Comparison of ENCODE assay signal across 22 cellular contexts in the genomic region with DNA sequence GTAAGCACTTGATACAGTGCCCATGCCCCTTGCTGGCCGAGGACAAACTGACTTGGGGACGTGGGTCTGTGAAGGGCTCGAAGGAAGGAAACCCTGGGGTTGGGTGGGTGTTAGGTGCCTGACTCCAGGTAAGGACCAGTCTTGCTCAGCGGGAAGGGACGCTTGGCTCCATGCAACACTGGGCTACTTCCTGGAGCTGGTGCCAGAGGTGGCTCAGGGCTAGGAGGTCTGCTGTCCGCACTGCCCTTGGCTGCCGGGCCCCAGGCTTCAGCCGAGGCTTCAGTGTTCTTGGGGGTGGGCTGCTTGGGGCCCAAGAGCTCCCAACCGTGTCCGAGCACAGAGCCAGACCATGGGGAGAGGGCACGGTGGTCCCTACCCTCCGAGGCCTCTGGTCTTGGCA. TPM values are rescaled to one million over a fixed set of nuclear protein-coding genes. Genes with fewer than 3 reads are reported as not detected.
DNase-seq lines count a peak whose midpoint lies in the region; ATAC-seq and TF ChIP-seq lines count a peak whose summit lies in the region.
"Had no signal": no experiment of that assay in that cellular context is flagged by ENCODE, and none has a peak within 500 bp of the region (broad histone marks: within the 10 kb centered on the region; RNA-seq: fewer than 3 reads in every experiment).

No MANE protein-coding gene starts in this region.

- TF ChIP-seq CTCF in GM23338 (conservative IDR thresholded peaks at IDR 0.05; ENCODE audit: low read depth in 2 of 2) (no peak), RWPE2 (IDR thresholded peaks at IDR 0.05; ENCODE audit: poor library complexity, severe bottlenecking) (no peak), mesothelial cell of epicardium (IDR thresholded peaks at IDR 0.05; ENCODE audit: unreplicated experiment) (no peak)

- no peak overlapping the region for H3K14ac ChIP-seq in neuronal stem cell (ENCODE audit: low read length)

- peaks cover 8% of the 10 kb centered on the region for H3K4me1 ChIP-seq in GM23338 (ENCODE audit: insufficient read depth)
- H3K4me1 ChIP-seq in RWPE2 (ENCODE audit: insufficient read depth, poor library complexity, severe bottlenecking) = no peaks in the 10 kb centered on the region
- H3K4me1 ChIP-seq in neuronal stem cell (ENCODE audit: control insufficient read depth in 2 of 2, insufficient read depth in 1 of 2, low read depth in 1 of 2, low read length in 2 of 2) = peaks cover under 1 to 6% of the 10 kb centered on the region in 2 donors

- H3K4me2 ChIP-seq in GM23338 = no peak overlapping the region
- H3K4me2 ChIP-seq in neuronal stem cell (ENCODE audit: insufficient read depth, low read length, poor library complexity, severe bottlenecking) = no peak overlapping the region
- H3K4me2 ChIP-seq: BLaER1 had no signal

- peaks cover 32% of the 10 kb centered on the region for H3K27me3 Mint-ChIP-seq in GM23338 (ENCODE audit: insufficient read depth, low read depth, poor library complexity)
- peaks cover 11% of the 10 kb centered on the region for H3K27me3 Mint-ChIP-seq in mesothelial cell of epicardium (ENCODE audit: low read depth)
- peaks cover 20% of the 10 kb centered on the region for H3K27me3 Mint-ChIP-seq in activated CD4-positive, alpha-beta T cell treated with anti-CD3 and anti-CD28 coated beads, Interleukin-2, amount 10 ng/mL, durations not matched to agents 7 days and 5 days

- H3K36me3 ChIP-seq in GM23338 (ENCODE audit: insufficient read depth) (no peaks in the 10 kb centered on the region), RWPE2 (ENCODE audit: low read depth) (no peaks in the 10 kb centered on the region), neuronal stem cell (replicated peaks in 1 of 2; ENCODE audit: control insufficient read depth in 2 of 2, insufficient read depth in 2 of 2, low read length in 2 of 2) (no peaks in the 10 kb centered on the region)
- H3K36me3 ChIP-seq: BLaER1 had no signal

- H3K9me2 ChIP-seq in GM23338 (ENCODE audit: insufficient read depth) = no peaks in the 10 kb centered on the region

- CTCF ChIA-PET in activated CD4-positive, alpha-beta T cell treated with anti-CD3 and anti-CD28 coated beads, Interleukin-2, amount 10 ng/mL, durations not matched to agents 7 days and 5 days (lab: Charles Lee) = interaction anchor here (0.6 kb wide), 1 partner anchor 16 kb away, joined by 3 read pairs; no protein-coding TSS in a partner anchor

- ATAC-seq in GM23338 (no peak), RWPE2 (ENCODE audit: low read depth) (no peak), HG03175 (IDR thresholded peaks at IDR 0.05; ENCODE audit: unreplicated experiment) (no peak), HG03039 (IDR thresholded peaks at IDR 0.05; ENCODE audit: unreplicated experiment) (no peak)

- H3K9me3 ChIP-seq in RWPE2 (ENCODE audit: severe bottlenecking) = no peaks in the 10 kb centered on the region
- no peaks in the 10 kb centered on the region for H3K9me3 ChIP-seq in neuronal stem cell (replicated peaks in 1 of 2; ENCODE audit: control insufficient read depth in 2 of 2, insufficient read depth in 1 of 2, low read depth in 1 of 2, low read length in 2 of 2)
- H3K9me3 ChIP-seq: BLaER1 had no signal

- no peaks in the 10 kb centered on the region for H3K79me1 ChIP-seq in neuronal stem cell (ENCODE audit: low read depth, low read length)

- H3K27ac Mint-ChIP-seq in GM23338 (no peak overlapping the region), mesothelial cell of epicardium (peak overlapping the region; percentile 74)
- no peak overlapping the region for H3K27ac Mint-ChIP-seq in activated CD4-positive, alpha-beta T cell treated with anti-CD3 and anti-CD28 coated beads, Interleukin-2, amount 10 ng/mL, durations not matched to agents 7 days and 5 days
- H3K27ac Mint-ChIP-seq: CD4-positive, alpha-beta memory T cell; H9; IgD-negative memory B cell had no signal

- H3K4me3 ChIP-seq in GM23338 (no peak overlapping the region), RWPE2 (ENCODE audit: severe bottlenecking) (no peak overlapping the region), neuronal stem cell (ENCODE audit: low read length in 2 of 2) (peak overlapping the region in 1 of 2 donors; percentile 14)
- H3K4me3 ChIP-seq: BLaER1 had no signal

- H2AK5ac ChIP-seq in neuronal stem cell (ENCODE audit: low read depth, low read length) = peak overlapping the region; percentile 83

- POLR2A ChIA-PET in activated CD4-positive, alpha-beta T cell treated with anti-CD3 and anti-CD28 coated beads, Interleukin-2, amount 10 ng/mL, durations not matched to agents 7 days and 5 days (lab: Charles Lee) = no interaction called here

- peak overlapping the region; percentile 93 for H2BK12ac ChIP-seq in neuronal stem cell (ENCODE audit: low read length)

- H2BK120ac ChIP-seq in neuronal stem cell (ENCODE audit: low read depth, low read length) = peak overlapping the region; percentile 69

- H3K18ac ChIP-seq in neuronal stem cell (ENCODE audit: low read length) = peak overlapping the region; percentile 74

- no peak overlapping the region for H4K8ac ChIP-seq in neuronal stem cell (ENCODE audit: low read depth, low read length)

- H3K9me3 Mint-ChIP-seq in GM23338 = no peaks in the 10 kb centered on the region
- no peaks in the 10 kb centered on the region for H3K9me3 Mint-ChIP-seq in mesothelial cell of epicardium
- H3K9me3 Mint-ChIP-seq in activated CD4-positive, alpha-beta T cell treated with anti-CD3 and anti-CD28 coated beads, Interleukin-2, amount 10 ng/mL, durations not matched to agents 7 days and 5 days = no peaks in the 10 kb centered on the region
- H3K9me3 Mint-ChIP-seq: CD4-positive, alpha-beta memory T cell; H9; IgD-negative memory B cell had no signal

- no peaks in the 10 kb centered on the region for H3K79me2 ChIP-seq in GM23338 (replicated peaks; ENCODE audit: insufficient read depth)

- H3F3A ChIP-seq in GM23338 (replicated peaks; ENCODE audit: low read depth) = 0 out of 2 replicates have a peak, but pooled peaks cover 10% of the 10 kb centered on the region

- H3K4me1 Mint-ChIP-seq in GM23338 = peaks cover 8% of the 10 kb centered on the region
- peaks cover 36% of the 10 kb centered on the region for H3K4me1 Mint-ChIP-seq in mesothelial cell of epicardium
- no peaks in the 10 kb centered on the region for H3K4me1 Mint-ChIP-seq in activated CD4-positive, alpha-beta T cell treated with anti-CD3 and anti-CD28 coated beads, Interleukin-2, amount 10 ng/mL, durations not matched to agents 7 days and 5 days
- H3K4me1 Mint-ChIP-seq: CD14-positive monocyte; CD4-positive, alpha-beta memory T cell; IgD-negative memory B cell had no signal

- H2BK15ac ChIP-seq in neuronal stem cell (ENCODE audit: low read length) = no peak overlapping the region

- H3K36me3 Mint-ChIP-seq in GM23338 (ENCODE audit: low read depth) = no peaks in the 10 kb centered on the region
- H3K36me3 Mint-ChIP-seq in mesothelial cell of epicardium = no peaks in the 10 kb centered on the region
- H3K36me3 Mint-ChIP-seq in activated CD4-positive, alpha-beta T cell treated with anti-CD3 and anti-CD28 coated beads, Interleukin-2, amount 10 ng/mL, durations not matched to agents 7 days and 5 days (ENCODE audit: low read depth) = no peaks in the 10 kb centered on the region
- H3K36me3 Mint-ChIP-seq: CD14-positive monocyte; CD4-positive, alpha-beta memory T cell; IgD-negative memory B cell had no signal

- peak overlapping the region; percentile 20 for H2BK5ac ChIP-seq in neuronal stem cell (ENCODE audit: low read length)

- H2AFZ ChIP-seq in GM23338 (peak overlapping the region; percentile 38; the same call in 1 of the 2 replicates), neuronal stem cell (ENCODE audit: low read length) (no peak overlapping the region)

- H3K4me3 Mint-ChIP-seq in GM23338 = no peak overlapping the region
- H3K4me3 Mint-ChIP-seq in mesothelial cell of epicardium = peak overlapping the region; percentile 42
- H3K4me3 Mint-ChIP-seq in activated CD4-positive, alpha-beta T cell treated with anti-CD3 and anti-CD28 coated beads, Interleukin-2, amount 10 ng/mL, durations not matched to agents 7 days and 5 days = no peak overlapping the region
- H3K4me3 Mint-ChIP-seq: CD4-positive, alpha-beta memory T cell; H9; IgD-negative memory B cell had no signal

- WGBS in neuronal stem cell (ENCODE audit: extremely low coverage in 2 of 2, insufficient read length in 2 of 2, insufficient replicate concordance in 1 of 2), 2 donors = no CpG with 5 or more reads among the region's 12 CpGs

- H3K27me3 ChIP-seq in GM23338 (ENCODE audit: insufficient read depth) (peaks cover 24% of the 10 kb centered on the region), RWPE2 (ENCODE audit: insufficient read depth, poor library complexity, severe bottlenecking) (peaks cover 87% of the 10 kb centered on the region), neuronal stem cell (ENCODE audit: control insufficient read depth in 3 of 3, insufficient read depth in 3 of 3, low read depth in 1 of 3, low read length in 3 of 3) (peaks cover 10 to 94% (median 36%) of the 10 kb centered on the region in 3 experiments)

- DNase-seq in GM23338 (ENCODE audit: low spot score) (no peak), RWPE2 (ENCODE audit: low spot score) (peak; percentile 78), mesothelial cell of epicardium (ENCODE audit: low spot score in 2 of 2, unreplicated experiment in 2 of 2) (no peak), neuronal stem cell (ENCODE audit: low spot score) (no peak), glomerular visceral epithelial cell (ENCODE audit: extremely low spot score) (no peak)
- DNase-seq in activated CD4-positive, alpha-beta T cell treated with anti-CD3 and anti-CD28 coated beads, Interleukin-2, amount 10 ng/mL, durations not matched to agents 7 days and 5 days = no peak
- DNase-seq: 8988T; CD4-positive, alpha-beta memory T cell; DMS153; DMS79 treated with DMSO at 0.1 percent for 48 hours; GF-D8; GOT3; H9 had no signal

- no peaks in the 10 kb centered on the region for H4K20me1 ChIP-seq in GM23338 (replicated peaks; ENCODE audit: insufficient read depth)

- H3K9ac ChIP-seq in neuronal stem cell (ENCODE audit: low read depth, low read length, poor library complexity) = peak overlapping the region; percentile 18
- H3K9ac ChIP-seq: BLaER1 had no signal

- H4K91ac ChIP-seq in neuronal stem cell (ENCODE audit: low read depth, low read length, poor library complexity) = no peak overlapping the region

- H3K27ac ChIP-seq in GM23338 (ENCODE audit: low read depth) = no peak overlapping the region
- H3K27ac ChIP-seq in RWPE2 (ENCODE audit: poor library complexity, severe bottlenecking) = no peak overlapping the region
- no peak overlapping the region for H3K27ac ChIP-seq in neuronal stem cell (replicated peaks; ENCODE audit: low read length)
- H3K27ac ChIP-seq: BLaER1, HL-60 had no signal

- peak overlapping the region; percentile 65 for H3K23ac ChIP-seq in neuronal stem cell (ENCODE audit: low read depth, low read length, poor library complexity)

- peak overlapping the region; percentile 94 for H3K4ac ChIP-seq in neuronal stem cell (ENCODE audit: low read length)

RNA-seq across cellular contexts. Expression of a gene that starts 5.3 kb away (rescaled TPM):
- total RNA-seq in GM23338 (2014; rRNA removed; shearing (Covaris generic)) = 0.73 and 1.2 TPM in 2 replicates
- 0.31 and 0.60 TPM in 2 replicates for polyA plus RNA-seq in GM23338 (2016; fragmentation: Nextera tagmentation; extraction: Ambion mirVana)
- total RNA-seq in mesothelial cell of epicardium = 26.0 to 30.0 TPM (median 27.5 TPM) in 3 replicates
- polyA plus RNA-seq in neuronal stem cell (2013, experiment 1 of 2) = 0.08 TPM
- 0.11 TPM for polyA plus RNA-seq in neuronal stem cell (2013, experiment 2 of 2)
- total RNA-seq in activated CD4-positive, alpha-beta T cell treated with anti-CD3 and anti-CD28 coated beads, Interleukin-2, amount 10 ng/mL, durations not matched to agents 7 days and 5 days = not detected
- total RNA-seq: A673; CD4-positive, alpha-beta memory T cell; HT1080 had no signal
- polyA plus RNA-seq: AG04450; CD14-positive monocyte; CD4-positive, alpha-beta memory T cell; IgD-negative memory B cell had no signal

RNA-seq across cellular contexts. Expression of a gene that starts 43.1 kb away (rescaled TPM):
- total RNA-seq in GM23338 (2014; rRNA removed; shearing (Covaris generic)) = 0.66 and 1.1 TPM in 2 replicates
- polyA plus RNA-seq in GM23338 (2016; fragmentation: Nextera tagmentation; extraction: Ambion mirVana) = 0.10 and 0.64 TPM in 2 replicates
- 12.3 to 13.5 TPM (median 12.6 TPM) in 3 replicates for total RNA-seq in mesothelial cell of epicardium
- not detected for polyA plus RNA-seq in neuronal stem cell (2013, experiment 1 of 2)
- not detected for polyA plus RNA-seq in neuronal stem cell (2013, experiment 2 of 2)
- total RNA-seq in activated CD4-positive, alpha-beta T cell treated with anti-CD3 and anti-CD28 coated beads, Interleukin-2, amount 10 ng/mL, durations not matched to agents 7 days and 5 days = not detected
- total RNA-seq: A673; CD4-positive, alpha-beta memory T cell; HT1080 had no signal
- polyA plus RNA-seq: AG04450; CD14-positive monocyte; CD4-positive, alpha-beta memory T cell; IgD-negative memory B cell had no signal

Comparison
In these comparisons a context has a peak if more than half of its experiments do, and no peak if none do; other contexts are left out.
1. RNA of a gene that starts 5.3 kb away (total RNA-seq): 26.0 to 30.0 TPM in mesothelial cell of epicardium; 0.73 to 1.2 TPM in GM23338 and not detected in activated CD4-positive, alpha-beta T cell treated with anti-CD3 and anti-CD28 coated beads, Interleukin-2, amount 10 ng/mL, durations not matched to agents 7 days and 5 days; every median in the first group is over 10 times any median in the second.